ENCODE assay signal across 27 cellular contexts in genomic region chr3:61981005-61981404, GRCh38.
DNase-seq lines count a peak whose midpoint lies in the region; ATAC-seq, FAIRE-seq and TF ChIP-seq lines count a peak whose summit lies in the region.
"Had no signal": no experiment of that assay in that cellular context is flagged by ENCODE, and none has a peak within 500 bp of the region (broad histone marks: within the 10 kb centered on the region; RNA-seq: fewer than 3 reads in every experiment).

No MANE protein-coding gene starts in this region.

- no peak overlapping the region for H2AFZ ChIP-seq in astrocyte (ENCODE audit: low read depth, low read length)

- FAIRE-seq in astrocyte (lab: Jason Lieb, UNC): no peak
- FAIRE-seq: HepG2, keratinocyte had no signal

- intact Hi-C loops in uterus (cut with DNase I; ENCODE audit: low total_unique reads): no loop called here

- H3K36me3 ChIP-seq in HEK293 (ENCODE audit: control insufficient read depth in 2 of 2, insufficient read depth in 1 of 2, low read length in 2 of 2): no peaks in the 10 kb centered on the region
- no peaks in the 10 kb centered on the region for H3K36me3 ChIP-seq in astrocyte (ENCODE audit: insufficient read depth, low read length)
- no peaks in the 10 kb centered on the region for H3K36me3 ChIP-seq in uterus
- H3K36me3 ChIP-seq: ovary had no signal

- H3K4me3 Mint-ChIP-seq in astrocyte (ENCODE audit: unreplicated experiment): no peak overlapping the region
- H3K4me3 Mint-ChIP-seq in effector memory CD8-positive, alpha-beta T cell: no peak overlapping the region
- H3K4me3 Mint-ChIP-seq: activated naive CD4-positive, alpha-beta T cell treated with anti-CD3 and anti-CD28 coated beads, Interleukin-2, amount 10 ng/mL, durations not matched to agents 7 days and 5 days; activated T-helper 1 cell treated with anti-CD3 and anti-CD28 coated beads, Interleukin-12 subunit alpha, Interleukin-12 subunit beta, Interleukin-2, Interleukin-4 antibody, amounts not matched to agents 30 ng/mL and 10 ng/mL and 1 ng/mL, durations not matched to agents 14 hours and 24 hours and 36 hours; natural killer cell treated with Interleukin-12 subunit alpha and Interleukin-12 subunit beta and Interleukin-15 and Interleukin-18, amount 100 ng/mL, for 72 hours had no signal

- no peak for ATAC-seq in effector memory CD8-positive, alpha-beta T cell (replicated peaks)
- ATAC-seq: HepG2; natural killer cell treated with Interleukin-12 subunit alpha and Interleukin-12 subunit beta and Interleukin-15 and Interleukin-18, amount 100 ng/mL, for 72 hours; Panc1 had no signal

- H3K27me3 ChIP-seq in astrocyte (ENCODE audit: insufficient read depth, low read length) (no peaks in the 10 kb centered on the region), uterus (no peaks in the 10 kb centered on the region)
- H3K27me3 ChIP-seq: ovary had no signal

- H3K9me3 ChIP-seq in HEK293 (ENCODE audit: control insufficient read depth, insufficient read depth, low read depth, low read length) (no peaks in the 10 kb centered on the region), astrocyte (ENCODE audit: insufficient read depth, low read depth, low read length) (no peaks in the 10 kb centered on the region), uterus (no peaks in the 10 kb centered on the region)
- H3K9me3 ChIP-seq: ovary had no signal

- peaks cover 2% of the 10 kb centered on the region for H3K9me3 Mint-ChIP-seq in astrocyte (ENCODE audit: unreplicated experiment)
- H3K9me3 Mint-ChIP-seq in effector memory CD8-positive, alpha-beta T cell: peaks cover 0 to 3% of the 10 kb centered on the region in 2 donors
- H3K9me3 Mint-ChIP-seq: activated naive CD4-positive, alpha-beta T cell treated with anti-CD3 and anti-CD28 coated beads, Interleukin-2, amount 10 ng/mL, durations not matched to agents 7 days and 5 days; activated T-helper 1 cell treated with anti-CD3 and anti-CD28 coated beads, Interleukin-12 subunit alpha, Interleukin-12 subunit beta, Interleukin-2, Interleukin-4 antibody, amounts not matched to agents 30 ng/mL and 10 ng/mL and 1 ng/mL, durations not matched to agents 14 hours and 24 hours and 36 hours; natural killer cell treated with Interleukin-12 subunit alpha and Interleukin-12 subunit beta and Interleukin-15 and Interleukin-18, amount 100 ng/mL, for 72 hours had no signal

- no peaks in the 10 kb centered on the region for H4K20me1 ChIP-seq in astrocyte (ENCODE audit: insufficient read depth, low read length)

- H3K4me1 ChIP-seq in HEK293 (ENCODE audit: control insufficient read depth, insufficient read depth, low read length): peaks cover 5% of the 10 kb centered on the region; the same call in 1 of the 2 replicates
- peaks cover 8% of the 10 kb centered on the region for H3K4me1 ChIP-seq in astrocyte (ENCODE audit: insufficient read depth, low read length)
- H3K4me1 ChIP-seq in uterus: no peaks in the 10 kb centered on the region

- no peak for TF ChIP-seq POLR2A in uterus (IDR thresholded peaks at IDR 0.05)

- POLR2A ChIA-PET in HEK293 (lab: Yijun Ruan, JAX): no interaction called here

- no peak overlapping the region for H3K4me3 ChIP-seq in HEK293 (ENCODE audit: low read depth, low read length)
- no peak overlapping the region for H3K4me3 ChIP-seq in astrocyte (ENCODE audit: insufficient read depth, low read depth, low read length)
- no peak overlapping the region for H3K4me3 ChIP-seq in uterus
- H3K4me3 ChIP-seq: ovary had no signal

- CTCF ChIA-PET in HEK293 (lab: Yijun Ruan, JAX): no interaction called here

- H3K36me3 Mint-ChIP-seq in astrocyte (ENCODE audit: low read depth, unreplicated experiment): no peaks in the 10 kb centered on the region
- H3K36me3 Mint-ChIP-seq in effector memory CD8-positive, alpha-beta T cell (ENCODE audit: insufficient read depth): no peaks in the 10 kb centered on the region
- H3K36me3 Mint-ChIP-seq: activated naive CD4-positive, alpha-beta T cell treated with anti-CD3 and anti-CD28 coated beads, Interleukin-2, amount 10 ng/mL, durations not matched to agents 7 days and 5 days; natural killer cell treated with Interleukin-12 subunit alpha and Interleukin-12 subunit beta and Interleukin-15 and Interleukin-18, amount 100 ng/mL, for 72 hours had no signal

- no peaks in the 10 kb centered on the region for H3K79me2 ChIP-seq in astrocyte (ENCODE audit: insufficient read depth, low read length)

- H3K27ac Mint-ChIP-seq in astrocyte (ENCODE audit: unreplicated experiment): peak overlapping the region; percentile 12
- H3K27ac Mint-ChIP-seq in effector memory CD8-positive, alpha-beta T cell: no peak overlapping the region
- H3K27ac Mint-ChIP-seq: activated naive CD4-positive, alpha-beta T cell treated with anti-CD3 and anti-CD28 coated beads, Interleukin-2, amount 10 ng/mL, durations not matched to agents 7 days and 5 days; activated T-helper 1 cell treated with anti-CD3 and anti-CD28 coated beads, Interleukin-12 subunit alpha, Interleukin-12 subunit beta, Interleukin-2, Interleukin-4 antibody, amounts not matched to agents 30 ng/mL and 10 ng/mL and 1 ng/mL, durations not matched to agents 14 hours and 24 hours and 36 hours; natural killer cell treated with Interleukin-12 subunit alpha and Interleukin-12 subunit beta and Interleukin-15 and Interleukin-18, amount 100 ng/mL, for 72 hours had no signal

- no peak overlapping the region for H3K9ac ChIP-seq in astrocyte (ENCODE audit: low read length)

- in situ Hi-C loops in ACHN (cut with HindIII; ENCODE audit: low pct_ligation_motif_present, low pct_unique_long_range_greater_than_20kb, low sequenced_read_pairs): no loop called here

- DNase-seq in ACHN (peak; percentile 21), astrocyte (ENCODE audit: low read depth) (no peak), kidney tubule cell (ENCODE audit: low spot score) (peak; percentile 30), COLO829 (ENCODE audit: low spot score) (no peak), uterus (no peak), NCI-H748 (lab: John Stamatoyannopoulos, UW; ENCODE audit: unreplicated experiment) (no peak)
- no peak for DNase-seq in effector memory CD8-positive, alpha-beta T cell
- DNase-seq: activated CD4-positive, alpha-beta T cell treated with anti-CD3 and anti-CD28 coated beads, Interleukin-2, amount 50 U/mL, for 4 hours; activated naive CD4-positive, alpha-beta T cell treated with anti-CD3 and anti-CD28 coated beads, Interleukin-2, amount 10 ng/mL, durations not matched to agents 7 days and 5 days; amniotic stem cell; cortex of kidney; GDM1; Kasumi-1; NCI-H1048; NCI-H1694; NCI-H526 treated with DMSO at 0.1 percent for 48 hours; ovary; retina; stimulated activated CD4-positive, alpha-beta T cell treated with anti-CD3 and anti-CD28 coated beads, Interleukin-2, amount 100 ng/mL, for 24 hours; trophoblast cell had no signal

- H3K27ac ChIP-seq in HEK293 (ENCODE audit: extremely low read depth, low read depth, low read length) (no peak overlapping the region), astrocyte (ENCODE audit: low read depth, low read length) (no peak overlapping the region), uterus (peak overlapping the region in 1 of 2 donors; percentile 59)
- H3K27ac ChIP-seq: HL-60, ovary had no signal

- H3K4me1 Mint-ChIP-seq in astrocyte (ENCODE audit: low read depth, unreplicated experiment): peaks cover 34% of the 10 kb centered on the region
- no peaks in the 10 kb centered on the region for H3K4me1 Mint-ChIP-seq in effector memory CD8-positive, alpha-beta T cell (ENCODE audit: low read depth in 2 of 2)
- H3K4me1 Mint-ChIP-seq: activated naive CD4-positive, alpha-beta T cell treated with anti-CD3 and anti-CD28 coated beads, Interleukin-2, amount 10 ng/mL, durations not matched to agents 7 days and 5 days had no signal

- no peak overlapping the region for H3K4me2 ChIP-seq in astrocyte (ENCODE audit: low read length)

- no peaks in the 10 kb centered on the region for H3K27me3 Mint-ChIP-seq in astrocyte (ENCODE audit: low read depth, unreplicated experiment)
- H3K27me3 Mint-ChIP-seq in effector memory CD8-positive, alpha-beta T cell: no peaks in the 10 kb centered on the region
- H3K27me3 Mint-ChIP-seq: activated naive CD4-positive, alpha-beta T cell treated with anti-CD3 and anti-CD28 coated beads, Interleukin-2, amount 10 ng/mL, durations not matched to agents 7 days and 5 days; natural killer cell treated with Interleukin-12 subunit alpha and Interleukin-12 subunit beta and Interleukin-15 and Interleukin-18, amount 100 ng/mL, for 72 hours had no signal

- TF ChIP-seq CTCF in HEK293 (tag by site-specific recombination; IDR thresholded peaks at IDR 0.05) (no peak), astrocyte (IDR thresholded peaks at IDR 0.05; ENCODE audit: insufficient read depth, low read depth, low read length) (no peak), uterus (IDR thresholded peaks at IDR 0.05) (no peak)

TF ChIP-seq in HEK293, 187 proteins besides CTCF, POLR2A, EP300 and RAD21:
- TF ChIP-seq MZF1 (tag by site-specific recombination; IDR thresholded peaks at IDR 0.05; ENCODE audit: borderline replicate concordance) (peak; percentile 65; the same call in 1 of the 2 replicates), ZNF664 (tag by site-specific recombination; IDR thresholded peaks at IDR 0.05) (no peak)

Comparison
In these comparisons a context has a peak if more than half of its experiments do, and no peak if none do; other contexts are left out.
1. DNase-seq: peak in ACHN (single experiment) and kidney tubule cell (single experiment); none in astrocyte (single experiment), effector memory CD8-positive, alpha-beta T cell (0 of 3), COLO829 (single experiment), uterus (0 of 2) and NCI-H748 (single experiment).